In the genomic region with DNA sequence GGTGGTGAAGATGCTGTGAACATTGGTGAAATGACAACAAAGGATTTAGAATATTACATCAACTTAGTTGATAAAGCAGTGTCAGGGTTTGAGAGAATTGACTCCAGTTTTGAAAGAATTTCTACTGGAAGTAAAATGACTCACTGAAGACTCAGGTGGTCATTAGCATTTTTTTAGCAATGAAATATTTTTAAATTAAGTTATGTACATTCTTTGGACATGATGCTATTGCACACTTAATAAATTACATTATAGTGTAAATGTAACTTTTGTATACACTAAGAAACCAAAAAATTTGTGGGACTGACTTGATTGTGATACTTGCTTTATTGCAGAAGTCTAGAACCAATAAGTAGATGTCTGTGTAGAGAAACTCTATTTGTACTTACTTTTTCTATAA, we compare ENCODE assay signal across 16 cellular contexts.
"Had no signal": no experiment of that assay in that cellular context is flagged by ENCODE, and none has a peak within 500 bp of the region (broad histone marks: within the 10 kb centered on the region; RNA-seq: fewer than 3 reads in every experiment).

No MANE protein-coding gene starts in this region.

- H3K27ac Mint-ChIP-seq: activated naive CD8-positive, alpha-beta T cell; activated T-helper 1 cell treated with anti-CD3 and anti-CD28 coated beads, Interleukin-12 subunit alpha, Interleukin-12 subunit beta, Interleukin-2, Interleukin-4 antibody, amounts not matched to agents 30 ng/mL and 10 ng/mL and 1 ng/mL, durations not matched to agents 14 hours and 24 hours and 36 hours; brain; endodermal cell had no signal

- H3K27me3 ChIP-seq: colonic mucosa, gastrocnemius medialis, left lung had no signal

- H3K27me3 Mint-ChIP-seq: activated naive CD8-positive, alpha-beta T cell; brain had no signal

- DNase-seq: activated CD4-positive, CD25-positive, alpha-beta regulatory T cell treated with anti-CD3 and anti-CD28 coated beads, Interleukin-2, amount 50 U/mL, for 72 hours; amygdala; caudate nucleus; colonic mucosa; endodermal cell; gastrocnemius medialis; head of caudate nucleus; kidney; left lung; mammary epithelial cell; stimulated activated CD4-positive, alpha-beta T cell treated with anti-CD3 and anti-CD28 coated beads, Interleukin-2, amount 100 ng/mL, for 24 hours; stimulated activated naive CD8-positive, alpha-beta T cell treated with anti-CD3 and anti-CD28 coated beads, Interleukin-15, Interleukin-2, amounts not matched to agents 100 U/mL and 50 U/mL, for 24 hours had no signal

- H3K4me1 ChIP-seq: colonic mucosa, gastrocnemius medialis, left lung, tibial nerve had no signal

- H3K9me3 Mint-ChIP-seq: brain, endodermal cell had no signal

- H3K9me3 ChIP-seq: colonic mucosa, gastrocnemius medialis, left lung, tibial nerve had no signal

- ATAC-seq: gastrocnemius medialis; left lung; stimulated activated naive CD8-positive, alpha-beta T cell treated with anti-CD3 and anti-CD28 coated beads, Interleukin-15, Interleukin-2, amounts not matched to agents 100 U/mL and 50 U/mL, for 24 hours had no signal

- H3K4me3 Mint-ChIP-seq: activated naive CD8-positive, alpha-beta T cell; activated T-helper 1 cell treated with anti-CD3 and anti-CD28 coated beads, Interleukin-12 subunit alpha, Interleukin-12 subunit beta, Interleukin-2, Interleukin-4 antibody, amounts not matched to agents 30 ng/mL and 10 ng/mL and 1 ng/mL, durations not matched to agents 14 hours and 24 hours and 36 hours; brain; endodermal cell had no signal

- H3K4me1 Mint-ChIP-seq: brain, endodermal cell had no signal

- H3K27ac ChIP-seq: colonic mucosa, gastrocnemius medialis, left lung, tibial nerve had no signal

- H3K4me3 ChIP-seq: colonic mucosa, gastrocnemius medialis, left lung, tibial nerve had no signal
